8 cellular contexts compared by ENCODE assay signal in the genomic region with DNA sequence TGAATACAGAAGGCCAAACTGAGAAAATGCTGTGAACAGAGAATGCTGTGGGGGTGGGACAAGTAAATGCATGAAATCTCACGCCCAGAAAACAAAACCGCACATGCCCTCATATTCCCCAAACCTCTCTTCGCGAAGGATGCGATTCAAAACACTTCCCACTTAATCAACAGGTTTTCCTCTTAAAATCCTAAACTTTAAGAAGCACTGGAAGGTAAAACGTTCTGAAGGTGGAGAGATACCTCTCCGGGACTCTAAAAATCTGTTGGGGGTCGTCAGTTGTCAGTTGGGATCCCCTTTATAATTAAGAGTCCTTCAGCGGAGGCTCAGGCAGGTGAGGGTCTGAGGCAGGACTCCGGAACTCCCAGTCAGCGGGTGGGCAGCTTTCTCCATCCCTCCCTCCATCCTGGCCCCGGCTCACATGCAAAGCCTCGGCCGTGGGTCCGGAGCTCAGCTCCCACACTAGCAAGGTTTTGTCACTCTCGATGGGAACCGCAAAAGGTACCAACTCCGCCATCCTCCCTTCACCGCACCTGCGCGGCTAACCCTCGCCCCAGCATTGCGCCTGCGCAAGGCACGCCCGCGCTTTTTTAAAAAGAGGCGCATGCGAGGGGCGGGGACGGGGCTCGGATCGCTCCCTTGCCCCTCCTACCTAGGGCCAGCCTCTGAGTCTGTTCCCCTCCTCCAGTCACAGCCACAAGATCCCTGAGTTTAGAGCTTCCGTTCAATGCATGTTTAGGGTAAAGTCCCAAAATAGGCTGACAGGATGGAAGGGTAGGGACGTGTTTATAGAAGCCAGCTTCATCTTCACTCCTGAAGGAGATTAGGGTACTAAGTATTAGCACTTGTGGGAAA. TPM values are rescaled to one million over a fixed set of nuclear protein-coding genes. Genes with fewer than 3 reads are reported as not detected.
DNase-seq lines count a peak whose midpoint lies in the region; ATAC-seq and TF ChIP-seq lines count a peak whose summit lies in the region.

A gene with protein sequence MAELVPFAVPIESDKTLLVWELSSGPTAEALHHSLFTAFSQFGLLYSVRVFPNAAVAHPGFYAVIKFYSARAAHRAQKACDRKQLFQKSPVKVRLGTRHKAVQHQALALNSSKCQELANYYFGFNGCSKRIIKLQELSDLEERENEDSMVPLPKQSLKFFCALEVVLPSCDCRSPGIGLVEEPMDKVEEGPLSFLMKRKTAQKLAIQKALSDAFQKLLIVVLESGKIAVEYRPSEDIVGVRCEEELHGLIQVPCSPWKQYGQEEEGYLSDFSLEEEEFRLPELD (minus strand): TSS at position 563 of the 855 bp plus-strand sequence. CDS start 46 bp downstream, at position 517.

- intact Hi-C loops in Panc1 (cut with micrococcal nuclease; ENCODE audit: unreplicated experiment) = no loop called here

- H4K20me1 ChIP-seq in Karpas-422 (ENCODE audit: insufficient read depth, low read depth, low read length) = no peaks in the 10 kb centered on the region

- DNase-seq in AG10803 (ENCODE audit: low read depth) (peak; percentile 12), Karpas-422 (peak; percentile 96), Panc1 (ENCODE audit: low read depth, low spot score) (peak; percentile 32), fibroblast of mammary gland (ENCODE audit: low read depth) (peak; percentile 42), neural crest cell (ENCODE audit: low read depth, low spot score) (peak; percentile 75)
- DNase-seq in activated T-cell treated with anti-CD3 and anti-CD28 coated beads, Interleukin-2, amount 50 U/mL, for 48 hours = peak; percentile 95
- DNase-seq in stimulated activated naive CD8-positive, alpha-beta T cell treated with anti-CD3 and anti-CD28 coated beads, Interleukin-15, amount 100 ng/mL, for 72 hours = peak; percentile 89 to 92

- peaks cover 11% of the 10 kb centered on the region for H3K79me2 ChIP-seq in Karpas-422 (ENCODE audit: low read length)

- H3K36me3 ChIP-seq in Karpas-422 (ENCODE audit: insufficient read depth, low read length) (no peaks in the 10 kb centered on the region), Panc1 (ENCODE audit: control insufficient read depth, insufficient read depth, low read length) (no peaks in the 10 kb centered on the region; the same call in 1 of the 2 replicates)

- H3K4me1 ChIP-seq in Karpas-422 (ENCODE audit: low read length) (peaks cover 16% of the 10 kb centered on the region), Panc1 (ENCODE audit: control insufficient read depth, insufficient read depth, low read length) (peaks cover 16% of the 10 kb centered on the region)

- ATAC-seq in GM19328 (IDR thresholded peaks at IDR 0.05; ENCODE audit: unreplicated experiment) (peak; percentile 49), Panc1 (peak; percentile 100)
- peak; percentile 98 for ATAC-seq in stimulated activated naive CD8-positive, alpha-beta T cell treated with anti-CD3 and anti-CD28 coated beads, Interleukin-15, amount 100 ng/mL, for 72 hours

- H3K9me3 Mint-ChIP-seq in neural crest cell = no peaks in the 10 kb centered on the region
- no peaks in the 10 kb centered on the region for H3K9me3 Mint-ChIP-seq in stimulated activated naive CD8-positive, alpha-beta T cell treated with anti-CD3 and anti-CD28 coated beads, Interleukin-15, amount 100 ng/mL, for 72 hours

- H3K4me1 Mint-ChIP-seq in neural crest cell = peaks cover 20% of the 10 kb centered on the region
- H3K4me1 Mint-ChIP-seq in stimulated activated naive CD8-positive, alpha-beta T cell treated with anti-CD3 and anti-CD28 coated beads, Interleukin-15, amount 100 ng/mL, for 72 hours = peaks cover 30% of the 10 kb centered on the region

- H3K4me3 ChIP-seq in AG10803 (ENCODE audit: low read length) (peak within 1 kb of the TSS; percentile 50), Karpas-422 (ENCODE audit: low read length) (peak within 1 kb of the TSS; percentile 77), Panc1 (ENCODE audit: low read depth in 2 of 2, low read length in 2 of 2) (peak within 1 kb of the TSS; percentile 71 to 73), fibroblast of mammary gland (ENCODE audit: control insufficient read depth, low read depth, low read length) (peak within 1 kb of the TSS; percentile 46)

- peak within 1 kb of the TSS; percentile 94 for H3K4me2 ChIP-seq in Karpas-422 (ENCODE audit: low read depth, low read length, poor library complexity, severe bottlenecking)

- peak within 1 kb of the TSS; percentile 96 for H3K4me3 Mint-ChIP-seq in neural crest cell
- H3K4me3 Mint-ChIP-seq in stimulated activated naive CD8-positive, alpha-beta T cell treated with anti-CD3 and anti-CD28 coated beads, Interleukin-15, amount 100 ng/mL, for 72 hours = peak within 1 kb of the TSS; percentile 88 to 91

- no peaks in the 10 kb centered on the region for H3K36me3 Mint-ChIP-seq in neural crest cell (ENCODE audit: low read depth)

- in situ Hi-C loops in Panc1 (cut with HindIII; ENCODE audit: low pct_unique_long_range_greater_than_20kb, low sequenced_read_pairs) = no loop called here

- H3K9me3 ChIP-seq in Karpas-422 (ENCODE audit: low read length) = no peaks in the 10 kb centered on the region
- H3K9me3 ChIP-seq in Panc1 (ENCODE audit: control insufficient read depth, insufficient read depth, low read depth, low read length) = no peaks in the 10 kb centered on the region

- POLR2A ChIA-PET in Panc1 (lab: Charles Lee) = no interaction called here

- peak within 1 kb of the TSS; percentile 81 for H3K27ac Mint-ChIP-seq in neural crest cell (ENCODE audit: unreplicated experiment)
- H3K27ac Mint-ChIP-seq in stimulated activated naive CD8-positive, alpha-beta T cell treated with anti-CD3 and anti-CD28 coated beads, Interleukin-15, amount 100 ng/mL, for 72 hours = peak within 1 kb of the TSS; percentile 80 to 96

- no TSS peak for BruUV-seq in Panc1 (replicated peaks; lab: Mats Ljungman, UMichigan)

- CTCF ChIA-PET in Panc1 (lab: Charles Lee) = interaction anchor here (1.0 kb wide), 1 partner anchor 9 kb away, joined by 10 read pairs; no protein-coding TSS in a partner anchor

- H2AFZ ChIP-seq in Karpas-422 (ENCODE audit: low read length) = peak within 1 kb of the TSS; percentile 69

- H3K27ac ChIP-seq in Karpas-422 (ENCODE audit: low read length) (peak within 1 kb of the TSS; percentile 33; the same call in 1 of the 2 replicates), Panc1 (ENCODE audit: low read length) (peak within 1 kb of the TSS; percentile 88)

- H3K27me3 Mint-ChIP-seq in neural crest cell (ENCODE audit: low read depth) = no peaks in the 10 kb centered on the region
- H3K27me3 Mint-ChIP-seq in stimulated activated naive CD8-positive, alpha-beta T cell treated with anti-CD3 and anti-CD28 coated beads, Interleukin-15, amount 100 ng/mL, for 72 hours = no peaks in the 10 kb centered on the region

- no peaks in the 10 kb centered on the region for H3K27me3 ChIP-seq in Karpas-422 (ENCODE audit: low read length)
- no peaks in the 10 kb centered on the region for H3K27me3 ChIP-seq in Panc1 (ENCODE audit: control insufficient read depth, insufficient read depth, low read length)

- TF ChIP-seq CTCF in AG10803 (conservative IDR thresholded peaks at IDR 0.05; ENCODE audit: low read length) = no peak
- TF ChIP-seq CTCF in Panc1 (IDR thresholded peaks at IDR 0.05) = no peak
- no peak for TF ChIP-seq CTCF in fibroblast of mammary gland (conservative IDR thresholded peaks at IDR 0.05; ENCODE audit: control insufficient read depth, insufficient read depth, low read depth, low read length)
- TF ChIP-seq CTCF in neural crest cell (conservative IDR thresholded peaks at IDR 0.05) = no peak

- H3K9ac ChIP-seq in Karpas-422 (ENCODE audit: low read length) = peak within 1 kb of the TSS; percentile 78

- no peaks in the 10 kb centered on the region for H3K9me2 ChIP-seq in Karpas-422 (replicated peaks; ENCODE audit: insufficient read depth, low read length)

RNA-seq across cellular contexts. Expression of the gene that starts here (rescaled TPM):
- total RNA-seq in Karpas-422 (2014; rRNA removed; shearing (Covaris generic); ENCODE audit: low replicate concordance) = 9.7 and 11.0 TPM in 2 replicates
- total RNA-seq in Panc1 (2021; ENCODE audit: unreplicated experiment) (5.5 TPM), neural crest cell (5.0 and 5.7 TPM in 2 replicates)
- 1.7 TPM for polyA plus RNA-seq in Panc1 (2012; ENCODE audit: insufficient read length)

Comparison
In these comparisons a context has a peak if more than half of its experiments do, and no peak if none do; other contexts are left out.
1. Peak in every context shown above with its lines: DNase-seq, ATAC-seq, H3K4me3 ChIP-seq and H3K27ac ChIP-seq.
2. DNase-seq: peak in every context shown above with its lines; median percentile 96 in Karpas-422; 95 in activated T-cell treated with anti-CD3 and anti-CD28 coated beads, Interleukin-2, amount 50 U/mL, for 48 hours; 90 in stimulated activated naive CD8-positive, alpha-beta T cell treated with anti-CD3 and anti-CD28 coated beads, Interleukin-15, amount 100 ng/mL, for 72 hours; 75 in neural crest cell; 42 in fibroblast of mammary gland; 32 in Panc1; 12 in AG10803.
3. ATAC-seq: peak in every context shown above with its lines; median percentile 100 in Panc1; 98 in stimulated activated naive CD8-positive, alpha-beta T cell treated with anti-CD3 and anti-CD28 coated beads, Interleukin-15, amount 100 ng/mL, for 72 hours; 49 in GM19328.